8 cellular contexts compared by ENCODE assay signal in genomic region chr2:238107525-238108422, GRCh38. TPM values are rescaled to one million over a fixed set of nuclear protein-coding genes. Genes with fewer than 3 reads are reported as not detected.
DNase-seq lines count a peak whose midpoint lies in the region; ATAC-seq and TF ChIP-seq lines count a peak whose summit lies in the region.

No MANE protein-coding gene starts in this region.

- in situ Hi-C loops in ACHN (cut with HindIII; ENCODE audit: low pct_ligation_motif_present, low pct_unique_long_range_greater_than_20kb, low sequenced_read_pairs): no loop called here

- H3K4me1 ChIP-seq in lower lobe of right lung: peaks cover 13% of the 10 kb centered on the region

- H3K36me3 ChIP-seq in lower lobe of right lung: no peaks in the 10 kb centered on the region

- DNase-seq in NOMO-1 (lab: John Stamatoyannopoulos, UW; ENCODE audit: unreplicated experiment in 2 of 2): peak; percentile 81 to 89
- peak; percentile 47 for DNase-seq in lower lobe of right lung
- DNase-seq in NCI-H2171 (lab: John Stamatoyannopoulos, UW): no peak
- DNase-seq in ACHN: no peak
- DNase-seq in cortex of kidney (lab: John Stamatoyannopoulos, UW): no peak
- DNase-seq in NCI-H226: no peak

- no peak overlapping the region for H3K4me3 ChIP-seq in lower lobe of right lung

- no peaks in the 10 kb centered on the region for H3K27me3 ChIP-seq in lower lobe of right lung (ENCODE audit: low read depth)

- H3K9me3 ChIP-seq in lower lobe of right lung: no peaks in the 10 kb centered on the region

- intact Hi-C loops in lower lobe of right lung (cut with DNase I): no loop called here

- peak; percentile 64 for ATAC-seq in GM18498 (IDR thresholded peaks at IDR 0.05; ENCODE audit: unreplicated experiment)
- peak; percentile 73 for ATAC-seq in GM21619 (IDR thresholded peaks at IDR 0.05; ENCODE audit: unreplicated experiment)
- ATAC-seq in lower lobe of right lung: peak; percentile 55 to 63

- H3K27ac ChIP-seq in lower lobe of right lung: no peak overlapping the region

- no peak for TF ChIP-seq CTCF in lower lobe of right lung (IDR thresholded peaks at IDR 0.05)

RNA-seq across cellular contexts. Expression of gene ESPNL, which starts 7.6 kb away (rescaled TPM):
- 0.09 TPM for total RNA-seq in lower lobe of right lung

RNA-seq across cellular contexts. Expression of gene KLHL30, which starts 30.7 kb away (rescaled TPM):
- 0.71 TPM for total RNA-seq in lower lobe of right lung

RNA-seq across cellular contexts. Expression of gene SCLY, which starts 47.0 kb away (rescaled TPM):
- 12.4 TPM for total RNA-seq in lower lobe of right lung

RNA-seq across cellular contexts. Expression of gene ERFE, which starts 51.0 kb away (rescaled TPM):
- total RNA-seq in lower lobe of right lung: not detected

Comparison
In these comparisons a context has a peak if more than half of its experiments do, and no peak if none do; other contexts are left out.
1. DNase-seq: peak in NOMO-1 (2 of 2) and lower lobe of right lung (single experiment); none in NCI-H2171 (single experiment), ACHN (single experiment), cortex of kidney (single experiment) and NCI-H226 (single experiment).
2. Peak in every context shown above with its lines, with median percentiles within 50 percentile points of each other: ATAC-seq.